8 cellular contexts compared by ENCODE assay signal in the genomic region with DNA sequence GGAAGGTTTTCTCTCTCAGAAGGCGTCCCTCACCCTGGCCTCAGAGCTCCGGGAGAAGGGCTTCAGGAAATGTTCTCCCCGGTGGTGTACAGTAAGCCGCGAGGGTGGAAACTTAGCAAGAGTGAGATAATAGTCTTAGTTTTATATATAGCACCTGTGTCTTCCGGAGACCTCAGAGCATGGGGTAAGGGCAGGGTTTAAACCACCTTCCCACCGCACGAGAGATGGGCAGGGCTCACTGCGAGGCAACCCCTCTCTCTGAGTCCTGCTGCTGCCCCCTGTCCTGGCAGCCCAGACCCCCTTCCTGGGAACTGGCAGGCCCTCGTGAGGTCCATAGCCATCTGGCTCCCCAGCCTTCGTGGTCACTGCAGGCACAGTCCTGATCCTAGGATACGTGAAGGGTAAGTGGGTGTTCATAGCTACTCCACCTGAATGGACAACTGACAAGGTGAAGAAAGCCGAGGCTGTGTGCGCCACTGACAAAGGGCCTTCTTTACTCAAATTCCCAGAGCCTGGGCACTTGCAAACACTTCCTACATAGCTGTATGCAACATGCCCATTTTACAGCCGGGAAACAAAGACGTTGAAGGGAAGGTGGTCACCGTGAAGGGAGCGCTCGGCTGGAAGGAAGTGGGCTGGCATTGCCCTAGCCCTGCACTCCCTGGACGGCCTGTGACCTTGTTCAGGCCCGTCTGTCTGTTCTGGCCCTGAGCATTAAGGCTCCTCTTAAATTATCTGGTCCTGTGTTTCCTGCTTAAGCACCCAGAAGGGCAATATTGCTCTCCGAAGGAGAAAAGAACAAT. TPM values are rescaled to one million over a fixed set of nuclear protein-coding genes. Genes with fewer than 3 reads are reported as not detected.
DNase-seq lines count a peak whose midpoint lies in the region; ATAC-seq and TF ChIP-seq lines count a peak whose summit lies in the region.

No MANE protein-coding gene starts in this region.

- H3K4me1 Mint-ChIP-seq in activated T-cell treated with anti-CD3 and anti-CD28 coated beads, Interleukin-2, amount 50 U/mL, for 4 hours (ENCODE audit: low read depth), result peaks cover 94% of the 10 kb centered on the region
- peaks cover 3% of the 10 kb centered on the region for H3K4me1 Mint-ChIP-seq in progenitor cell of endocrine pancreas (ENCODE audit: low read depth)

- H3K4me3 Mint-ChIP-seq in activated T-cell treated with anti-CD3 and anti-CD28 coated beads, Interleukin-2, amount 50 U/mL, for 4 hours, result peak overlapping the region; percentile 58
- no peak overlapping the region for H3K4me3 Mint-ChIP-seq in progenitor cell of endocrine pancreas (ENCODE audit: low read depth)

- in situ Hi-C loops in ACHN (cut with HindIII; ENCODE audit: low pct_ligation_motif_present, low pct_unique_long_range_greater_than_20kb, low sequenced_read_pairs), result no loop called here

- peak; percentile 34 for DNase-seq in activated CD4-positive, CD25-positive, alpha-beta regulatory T cell treated with anti-CD3 and anti-CD28 coated beads, Interleukin-2, amount 50 U/mL, for 16 hours (ENCODE audit: low read depth, low spot score)
- DNase-seq in activated CD4-positive, CD25-positive, alpha-beta regulatory T cell (lab: John Stamatoyannopoulos, UW), result no peak
- peak; percentile 34 for DNase-seq in activated T-cell treated with anti-CD3 and anti-CD28 coated beads, Interleukin-2, amount 50 U/mL, for 4 hours
- DNase-seq in stimulated activated CD8-positive, alpha-beta memory T cell treated with anti-CD3 and anti-CD28 coated beads, Interleukin-12 subunit alpha, Interleukin-12 subunit beta, amount 100 ng/mL, for 1 hour (ENCODE audit: low read depth), result peak; percentile 45
- DNase-seq in ACHN (no peak), progenitor cell of endocrine pancreas (ENCODE audit: low spot score, unreplicated experiment) (no peak), NCI-H226 (no peak)

- ATAC-seq in HG03064 (IDR thresholded peaks at IDR 0.05; ENCODE audit: low read depth, unreplicated experiment), result peak; percentile 80
- ATAC-seq in activated T-cell treated with anti-CD3 and anti-CD28 coated beads, Interleukin-2, amount 50 U/mL, for 4 hours, result peak; percentile 55

- H3K36me3 Mint-ChIP-seq in activated T-cell treated with anti-CD3 and anti-CD28 coated beads, Interleukin-2, amount 50 U/mL, for 4 hours (ENCODE audit: insufficient read depth), result peaks cover 30% of the 10 kb centered on the region
- H3K36me3 Mint-ChIP-seq in progenitor cell of endocrine pancreas (ENCODE audit: insufficient read depth), result no peaks in the 10 kb centered on the region

- peaks cover 5% of the 10 kb centered on the region for H3K9me3 Mint-ChIP-seq in activated T-cell treated with anti-CD3 and anti-CD28 coated beads, Interleukin-2, amount 50 U/mL, for 4 hours
- peaks cover 3% of the 10 kb centered on the region for H3K9me3 Mint-ChIP-seq in progenitor cell of endocrine pancreas (ENCODE audit: low read depth)

- H3K27me3 Mint-ChIP-seq in activated T-cell treated with anti-CD3 and anti-CD28 coated beads, Interleukin-2, amount 50 U/mL, for 4 hours (ENCODE audit: low read depth), result no peaks in the 10 kb centered on the region
- no peaks in the 10 kb centered on the region for H3K27me3 Mint-ChIP-seq in progenitor cell of endocrine pancreas

- TF ChIP-seq CTCF in progenitor cell of endocrine pancreas (IDR thresholded peaks at IDR 0.05; ENCODE audit: unreplicated experiment), result no peak

- H3K27ac Mint-ChIP-seq in progenitor cell of endocrine pancreas, result no peak overlapping the region

RNA-seq across cellular contexts. Expression of gene ITPKB, which starts 26.9 kb away (rescaled TPM):
- 10 to 100 TPM; 26.2 to 28.3 (median 27.7) TPM for total RNA-seq in activated T-cell treated with anti-CD3 and anti-CD28 coated beads, Interleukin-2, amount 50 U/mL, for 4 hours
- 9.3 and 9.8 TPM in 2 replicates for total RNA-seq in progenitor cell of endocrine pancreas

Comparison
In these comparisons a context has a peak if more than half of its experiments do, and no peak if none do; other contexts are left out.
1. DNase-seq: peak in activated CD4-positive, CD25-positive, alpha-beta regulatory T cell treated with anti-CD3 and anti-CD28 coated beads, Interleukin-2, amount 50 U/mL, for 16 hours (single experiment), activated T-cell treated with anti-CD3 and anti-CD28 coated beads, Interleukin-2, amount 50 U/mL, for 4 hours (single experiment) and stimulated activated CD8-positive, alpha-beta memory T cell treated with anti-CD3 and anti-CD28 coated beads, Interleukin-12 subunit alpha, Interleukin-12 subunit beta, amount 100 ng/mL, for 1 hour (single experiment); none in activated CD4-positive, CD25-positive, alpha-beta regulatory T cell (0 of 4), ACHN (single experiment), progenitor cell of endocrine pancreas (single experiment) and NCI-H226 (single experiment).